Comparison of ENCODE assay signal across 1 cellular context in genomic region chr22:19110064-19110458, GRCh38.
TF ChIP-seq lines count a peak whose summit lies in the region.

No MANE protein-coding gene starts in this region.

TF ChIP-seq in liver, 16 proteins besides CTCF, POLR2A, EP300 and RAD21:
- TF ChIP-seq FOXA2 (IDR thresholded peaks at IDR 0.05) (no peak), HNF4G (IDR thresholded peaks at IDR 0.05) (no peak), ATF3 (IDR thresholded peaks at IDR 0.05) (no peak), ZBTB33 (IDR thresholded peaks at IDR 0.05) (no peak), HNF4A (conservative IDR thresholded peaks at IDR 0.05) (no peak), FOXA1 (IDR thresholded peaks at IDR 0.05) (no peak), SP1 (IDR thresholded peaks at IDR 0.05) (no peak), MAX (IDR thresholded peaks at IDR 0.05) (no peak), REST (IDR thresholded peaks at IDR 0.05) (no peak), YY1 (IDR thresholded peaks at IDR 0.05) (no peak), RXRA (IDR thresholded peaks at IDR 0.05) (no peak)
